ENCODE assay signal across 22 cellular contexts in the genomic region with DNA sequence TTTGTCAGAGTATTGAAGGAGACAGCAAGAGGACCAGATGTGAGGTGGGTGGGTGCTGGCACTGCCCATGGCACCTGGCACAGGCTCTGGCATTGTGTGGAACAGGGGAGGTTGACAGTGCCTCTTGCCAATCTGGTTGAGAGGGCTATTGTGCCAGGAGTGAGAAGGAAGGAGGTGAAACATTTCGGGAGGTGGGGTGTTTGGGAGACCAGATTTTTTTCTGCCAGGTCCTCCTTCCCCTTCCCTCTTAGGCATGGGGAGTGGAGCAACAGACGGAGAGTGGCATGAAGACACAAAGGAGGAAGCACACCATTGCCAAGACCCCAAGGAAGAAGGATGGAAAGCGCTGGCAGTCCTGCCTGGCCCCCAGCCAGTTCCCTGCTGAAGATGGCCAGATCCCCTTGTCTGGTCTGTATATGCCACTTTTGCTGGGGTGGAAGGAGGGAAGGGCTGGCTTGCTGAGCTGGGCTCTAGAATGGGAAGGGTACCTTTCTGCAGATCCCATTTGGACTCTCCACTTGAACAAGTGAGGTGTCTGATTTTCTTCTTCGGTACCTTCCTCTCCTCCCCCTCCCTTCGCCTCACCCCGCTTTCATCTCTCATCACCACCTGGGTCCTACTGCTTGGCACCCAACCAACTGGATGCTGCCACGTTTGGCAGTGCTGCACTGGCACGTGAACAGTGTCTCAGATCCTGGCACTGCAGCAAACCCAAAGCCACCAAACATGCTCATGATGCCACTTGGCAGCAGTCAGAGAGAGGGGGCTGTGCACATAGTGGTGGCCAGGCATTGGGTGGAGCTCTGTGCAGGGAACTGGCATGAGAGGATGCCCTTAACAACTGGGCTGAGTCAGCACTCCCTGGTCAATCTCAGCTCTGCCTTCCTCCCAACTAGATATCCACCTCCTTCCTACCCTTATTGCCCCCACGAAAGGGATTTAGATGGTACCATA. TPM values are rescaled to one million over a fixed set of nuclear protein-coding genes. Genes with fewer than 3 reads are reported as not detected.
DNase-seq lines count a peak whose midpoint lies in the region; ATAC-seq and TF ChIP-seq lines count a peak whose summit lies in the region.
"Had no signal": no experiment of that assay in that cellular context is flagged by ENCODE, and none has a peak within 500 bp of the region (broad histone marks: within the 10 kb centered on the region; RNA-seq: fewer than 3 reads in every experiment).

No MANE protein-coding gene starts in this region.

- DNase-seq in MG63 (peak; percentile 26), NCI-H69 (lab: John Stamatoyannopoulos, UW) (peak; percentile 80), heart right ventricle (peak in 1 of 2 donors; percentile 14), NCI-H128 (lab: John Stamatoyannopoulos, UW; ENCODE audit: unreplicated experiment) (no peak)
- no peak for DNase-seq in stimulated activated effector memory CD8-positive, alpha-beta T cell treated with anti-CD3 and anti-CD28 coated beads, Interleukin-12 subunit alpha, Interleukin-12 subunit beta, amount 100 ng/mL, for 72 hours (ENCODE audit: low spot score in 2 of 2)
- DNase-seq: activated CD4-positive, CD25-positive, alpha-beta regulatory T cell; activated CD8-positive, alpha-beta memory T cell treated with anti-CD3 and anti-CD28 coated beads, Interleukin-2, amount 50 U/mL, for 48 hours; kidney; mucosa of descending colon; NCI-H187; NCI-H748 treated with DMSO at 0.1 percent for 48 hours; ovary; stimulated activated CD4-positive, alpha-beta T cell treated with anti-CD3 and anti-CD28 coated beads, Interleukin-12 subunit alpha, Interleukin-12 subunit beta, amount 100 ng/mL, for 4 hours had no signal

- peaks cover 5% of the 10 kb centered on the region for H3K36me3 Mint-ChIP-seq in stimulated activated effector memory CD8-positive, alpha-beta T cell treated with anti-CD3 and anti-CD28 coated beads, Interleukin-12 subunit alpha, Interleukin-12 subunit beta, amount 100 ng/mL, for 72 hours
- H3K36me3 Mint-ChIP-seq: activated naive CD4-positive, alpha-beta T cell treated with anti-CD3 and anti-CD28 coated beads, Interleukin-2, amount 50 U/mL, for 72 hours had no signal

- H3K9me3 Mint-ChIP-seq in stimulated activated effector memory CD8-positive, alpha-beta T cell treated with anti-CD3 and anti-CD28 coated beads, Interleukin-12 subunit alpha, Interleukin-12 subunit beta, amount 100 ng/mL, for 72 hours = no peaks in the 10 kb centered on the region
- H3K9me3 Mint-ChIP-seq: activated naive CD4-positive, alpha-beta T cell treated with anti-CD3 and anti-CD28 coated beads, Interleukin-2, amount 50 U/mL, for 72 hours; stimulated activated naive CD8-positive, alpha-beta T cell treated with anti-CD3 and anti-CD28 coated beads, Interleukin-15, Interleukin-2, amounts not matched to agents 100 ng/mL and 50 ng/mL, for 24 hours; T-helper 1 cell treated with Interleukin-12 subunit alpha and Interleukin-12 subunit beta and Interleukin-4 antibody, amounts not matched to agents 30 μg/mL and 1 μg/mL, for 36 hours had no signal

- TF ChIP-seq CTCF in heart right ventricle (IDR thresholded peaks at IDR 0.05) = no peak

- no peak overlapping the region for H3K27ac Mint-ChIP-seq in stimulated activated effector memory CD8-positive, alpha-beta T cell treated with anti-CD3 and anti-CD28 coated beads, Interleukin-12 subunit alpha, Interleukin-12 subunit beta, amount 100 ng/mL, for 72 hours
- H3K27ac Mint-ChIP-seq: stimulated activated naive CD8-positive, alpha-beta T cell treated with anti-CD3 and anti-CD28 coated beads, Interleukin-15, Interleukin-2, amounts not matched to agents 100 ng/mL and 50 ng/mL, for 24 hours; T-helper 1 cell treated with Interleukin-12 subunit alpha and Interleukin-12 subunit beta and Interleukin-4 antibody, amounts not matched to agents 30 μg/mL and 1 μg/mL, for 36 hours had no signal

- intact Hi-C loops in heart right ventricle (cut with DNase I) = no loop called here

- H3K4me3 ChIP-seq in MG63 = no peak overlapping the region
- H3K4me3 ChIP-seq in heart right ventricle = no peak overlapping the region
- H3K4me3 ChIP-seq: cardiac muscle cell, K562, mucosa of descending colon, ovary had no signal

- H3K27me3 ChIP-seq in MG63 (no peaks in the 10 kb centered on the region), heart right ventricle (no peaks in the 10 kb centered on the region)
- H3K27me3 ChIP-seq: cardiac muscle cell, ovary had no signal

- H3K27ac ChIP-seq in heart right ventricle = no peak overlapping the region
- H3K27ac ChIP-seq: C4-2B, cardiac muscle cell, ovary had no signal

- peaks cover 0 to 5% (median 0%) of the 10 kb centered on the region in 9 donors for H3K4me1 ChIP-seq in heart right ventricle

- ATAC-seq in heart right ventricle = peak in 7 of 8 donors; percentile 53 to 70 (median 65)
- peak; percentile 16 for ATAC-seq in stimulated activated effector memory CD8-positive, alpha-beta T cell treated with anti-CD3 and anti-CD28 coated beads, Interleukin-12 subunit alpha, Interleukin-12 subunit beta, amount 100 ng/mL, for 72 hours
- ATAC-seq in HG02970 (IDR thresholded peaks at IDR 0.05; ENCODE audit: low FRiP score, unreplicated experiment) = no peak
- ATAC-seq in HG02938 (IDR thresholded peaks at IDR 0.05; ENCODE audit: unreplicated experiment) = no peak
- ATAC-seq: activated naive CD4-positive, alpha-beta T cell treated with anti-CD3 and anti-CD28 coated beads, Interleukin-2, amount 50 U/mL, for 72 hours; HCT116; K562; mucosa of descending colon had no signal

- 70 to 75% methylated on average over 9 of the region's 9 CpGs for WGBS in heart right ventricle, 2 donors

- H3K36me3 ChIP-seq in MG63 (no peaks in the 10 kb centered on the region), heart right ventricle (no peaks in the 10 kb centered on the region)
- H3K36me3 ChIP-seq: cardiac muscle cell, ovary had no signal

- no peak overlapping the region for H3K4me3 Mint-ChIP-seq in stimulated activated effector memory CD8-positive, alpha-beta T cell treated with anti-CD3 and anti-CD28 coated beads, Interleukin-12 subunit alpha, Interleukin-12 subunit beta, amount 100 ng/mL, for 72 hours
- H3K4me3 Mint-ChIP-seq: stimulated activated naive CD8-positive, alpha-beta T cell treated with anti-CD3 and anti-CD28 coated beads, Interleukin-15, Interleukin-2, amounts not matched to agents 100 ng/mL and 50 ng/mL, for 24 hours; T-helper 1 cell treated with Interleukin-12 subunit alpha and Interleukin-12 subunit beta and Interleukin-4 antibody, amounts not matched to agents 30 μg/mL and 1 μg/mL, for 36 hours had no signal

- no peaks in the 10 kb centered on the region for H3K9me3 ChIP-seq in MG63
- H3K9me3 ChIP-seq in heart right ventricle = no peaks in the 10 kb centered on the region
- H3K9me3 ChIP-seq: mucosa of descending colon, ovary had no signal

- H3K4me1 Mint-ChIP-seq in stimulated activated effector memory CD8-positive, alpha-beta T cell treated with anti-CD3 and anti-CD28 coated beads, Interleukin-12 subunit alpha, Interleukin-12 subunit beta, amount 100 ng/mL, for 72 hours = peaks cover 17% of the 10 kb centered on the region

RNA-seq across cellular contexts. Expression of a gene that starts 37.3 kb away (rescaled TPM):
- total RNA-seq in MG63 (2014; rRNA removed; shearing (Covaris generic); ENCODE audit: low replicate concordance) = not detected in 2 replicates
- 1 to 10 TPM in 5 of 10 donors, under 1 TPM in 5; 0.57 to 1.9 (median 1.1) TPM for total RNA-seq in heart right ventricle
- 1 to 10 TPM in 1 of 2 donors, under 1 TPM in 1; 0.25 to 1.0 TPM for polyA plus RNA-seq in heart right ventricle

RNA-seq across cellular contexts. Expression of a gene that starts 41.8 kb away (rescaled TPM):
- 0.84 and 3.3 TPM in 2 replicates for total RNA-seq in MG63 (2014; rRNA removed; shearing (Covaris generic); ENCODE audit: low replicate concordance)
- 10 to 100 TPM; 15.8 to 27.9 (median 18.0) TPM for total RNA-seq in heart right ventricle
- polyA plus RNA-seq in heart right ventricle = 10 to 100 TPM in 1 of 2 donors, 1 to 10 TPM in 1; 8.7 to 20.8 TPM

RNA-seq across cellular contexts. Expression of a gene that starts 44.8 kb away (rescaled TPM):
- total RNA-seq in MG63 (2014; rRNA removed; shearing (Covaris generic); ENCODE audit: low replicate concordance) = 26.9 and 59.9 TPM in 2 replicates
- 10 to 100 TPM; 14.4 to 20.9 (median 17.2) TPM for total RNA-seq in heart right ventricle
- polyA plus RNA-seq in heart right ventricle = 10 to 100 TPM; 22.2 to 40.5 TPM

RNA-seq across cellular contexts. Expression of a gene that starts 53.3 kb away (rescaled TPM):
- 0.79 and 9.7 TPM in 2 replicates for total RNA-seq in MG63 (2014; rRNA removed; shearing (Covaris generic); ENCODE audit: low replicate concordance)
- 10 to 100 TPM in 5 of 10 donors, 1 to 10 TPM in 5; 6.6 to 19.9 (median 9.9) TPM for total RNA-seq in heart right ventricle
- 10 to 100 TPM; 10.4 to 58.5 TPM for polyA plus RNA-seq in heart right ventricle

Comparison
In these comparisons a context has a peak if more than half of its experiments do, and no peak if none do; other contexts are left out.
1. DNase-seq: peak in MG63 (single experiment) and NCI-H69 (single experiment); none in stimulated activated effector memory CD8-positive, alpha-beta T cell treated with anti-CD3 and anti-CD28 coated beads, Interleukin-12 subunit alpha, Interleukin-12 subunit beta, amount 100 ng/mL, for 72 hours (0 of 2) and NCI-H128 (single experiment).
2. ATAC-seq: peak in heart right ventricle (7 of 8) and stimulated activated effector memory CD8-positive, alpha-beta T cell treated with anti-CD3 and anti-CD28 coated beads, Interleukin-12 subunit alpha, Interleukin-12 subunit beta, amount 100 ng/mL, for 72 hours (single experiment); none in HG02970 (single experiment) and HG02938 (single experiment).